In genomic region chr1:2300851-2301606, GRCh38 we compare ENCODE assay signal across 8 cellular contexts.
DNase-seq lines count a peak whose midpoint lies in the region; ATAC-seq, FAIRE-seq and TF ChIP-seq lines count a peak whose summit lies in the region.

No MANE protein-coding gene starts in this region.

- no peaks in the 10 kb centered on the region for H3K9me3 Mint-ChIP-seq in activated CD4-positive, alpha-beta memory T cell treated with anti-CD3 and anti-CD28 coated beads, Interleukin-2, amount 10 ng/mL, durations not matched to agents 7 days and 5 days
- H3K9me3 Mint-ChIP-seq in osteocyte (ENCODE audit: unreplicated experiment), result no peaks in the 10 kb centered on the region

- peak overlapping the region; percentile 97 for H3K27ac Mint-ChIP-seq in activated CD4-positive, alpha-beta memory T cell treated with anti-CD3 and anti-CD28 coated beads, Interleukin-2, amount 10 ng/mL, durations not matched to agents 7 days and 5 days
- peak overlapping the region; percentile 52 for H3K27ac Mint-ChIP-seq in osteocyte (ENCODE audit: unreplicated experiment)

- no peak for FAIRE-seq in H1 (lab: Jason Lieb, UNC)

- H4K20me1 ChIP-seq in H1 (replicated peaks in 1 of 2; ENCODE audit: control insufficient read depth in 1 of 2, insufficient read depth in 2 of 2, low read length in 2 of 2), result peaks cover 18 to 55% of the 10 kb centered on the region in 2 experiments

- POLR2A ChIA-PET in activated CD4-positive, alpha-beta memory T cell treated with anti-CD3 and anti-CD28 coated beads, Interleukin-2, amount 10 ng/mL, durations not matched to agents 7 days and 5 days (lab: Charles Lee), result interaction anchor here (0.7 to 10.2 kb wide), 14 partner anchors 11 to 284 kb away, joined by 3 to 148 read pairs (median 4); partner anchors contain the start of genes FAAP20, MORN1, PANK4 and RER1
- POLR2A ChIA-PET in H1 (lab: Charles Lee; ENCODE audit: partially characterized antibody), result interaction anchor here (0.7 to 2.5 kb wide), 3 partner anchors 9 to 45 kb away, joined by 3 to 5 read pairs (median 3); no protein-coding TSS in a partner anchor

- H2BK20ac ChIP-seq in H1 (ENCODE audit: low read length), result no peak overlapping the region

- no peak overlapping the region for H3K23ac ChIP-seq in H1 (ENCODE audit: insufficient read length)

- H3K4me3 ChIP-seq in H1 (ENCODE audit: extremely low read depth in 1 of 4, insufficient read depth in 2 of 4, low read depth in 3 of 4, low read length in 4 of 4), result no peak overlapping the region
- peak overlapping the region; percentile 38 for H3K4me3 ChIP-seq in thymus (ENCODE audit: low read length)

- peak overlapping the region; percentile 68 for H4K8ac ChIP-seq in H1 (ENCODE audit: extremely low read depth, insufficient read depth, low read length)

- peak overlapping the region; percentile 71 for H3K4me3 Mint-ChIP-seq in activated CD4-positive, alpha-beta memory T cell treated with anti-CD3 and anti-CD28 coated beads, Interleukin-2, amount 10 ng/mL, durations not matched to agents 7 days and 5 days
- H3K4me3 Mint-ChIP-seq in osteocyte (ENCODE audit: unreplicated experiment), result no peak overlapping the region

- H3K4ac ChIP-seq in H1 (replicated peaks; ENCODE audit: insufficient read length, low read depth, low read length), result no peak overlapping the region

- no peak overlapping the region for H2AK5ac ChIP-seq in H1 (ENCODE audit: low read depth, low read length)

- H3K27ac ChIP-seq in H1 (ENCODE audit: low read depth, low read length), result no peak overlapping the region
- H3K27ac ChIP-seq in thymus (ENCODE audit: low read depth), result peak overlapping the region; percentile 90

- H3K36me3 Mint-ChIP-seq in activated CD4-positive, alpha-beta memory T cell treated with anti-CD3 and anti-CD28 coated beads, Interleukin-2, amount 10 ng/mL, durations not matched to agents 7 days and 5 days (ENCODE audit: low read depth), result peaks cover 29% of the 10 kb centered on the region
- peaks cover 8% of the 10 kb centered on the region for H3K36me3 Mint-ChIP-seq in osteocyte (ENCODE audit: unreplicated experiment)

- H3K9ac ChIP-seq in H1 (replicated peaks in 1 of 4; ENCODE audit: extremely low read depth in 1 of 4, low read depth in 3 of 4, low read length in 3 of 4), result no peak overlapping the region

- no peaks in the 10 kb centered on the region for H3K27me3 Mint-ChIP-seq in activated CD4-positive, alpha-beta memory T cell treated with anti-CD3 and anti-CD28 coated beads, Interleukin-2, amount 10 ng/mL, durations not matched to agents 7 days and 5 days
- H3K27me3 Mint-ChIP-seq in osteocyte (ENCODE audit: unreplicated experiment), result no peaks in the 10 kb centered on the region

- H3K36me3 ChIP-seq in H1 (ENCODE audit: control insufficient read depth in 2 of 4, insufficient read depth in 4 of 4, low read length in 3 of 4) (peaks cover 0 to 24% (median 14%) of the 10 kb centered on the region in 4 experiments; a peak in 6 of 8 replicates), thymus (ENCODE audit: control insufficient read depth, insufficient read depth) (peaks cover 27% of the 10 kb centered on the region)

- no peak for TF ChIP-seq POLR2A in H1 (IDR thresholded peaks at IDR 0.05; ENCODE audit: control extremely low read depth in 1 of 2, low read depth in 2 of 2, low read length in 2 of 2)

- H2BK15ac ChIP-seq in H1 (ENCODE audit: low read length), result no peak overlapping the region

- H2BK5ac ChIP-seq in H1 (ENCODE audit: low read depth, low read length), result no peak overlapping the region

- no peak overlapping the region for H3K56ac ChIP-seq in H1 (replicated peaks; ENCODE audit: insufficient read length, low read depth, low read length)

- no peak overlapping the region for H4K5ac ChIP-seq in H1 (ENCODE audit: insufficient read length, low read depth, low read length)

- DNase-seq in AG08396 (ENCODE audit: low spot score), result peak; percentile 74
- DNase-seq in activated CD4-positive, alpha-beta memory T cell treated with anti-CD3 and anti-CD28 coated beads, Interleukin-2, amount 10 ng/mL, durations not matched to agents 7 days and 5 days, result peak; percentile 95
- no peak for DNase-seq in H1 (ENCODE audit: low read depth in 1 of 2, low spot score in 2 of 2)
- DNase-seq in osteocyte (ENCODE audit: extremely low spot score, unreplicated experiment), result no peak
- no peak for DNase-seq in D341Med (ENCODE audit: low spot score)

- no peak overlapping the region for H4K91ac ChIP-seq in H1 (replicated peaks; ENCODE audit: insufficient read length, low read length)

- peaks cover 68% of the 10 kb centered on the region for H3K4me1 Mint-ChIP-seq in activated CD4-positive, alpha-beta memory T cell treated with anti-CD3 and anti-CD28 coated beads, Interleukin-2, amount 10 ng/mL, durations not matched to agents 7 days and 5 days
- H3K4me1 Mint-ChIP-seq in osteocyte (ENCODE audit: unreplicated experiment), result peaks cover 31% of the 10 kb centered on the region

- peaks cover 36% of the 10 kb centered on the region for H3K79me1 ChIP-seq in H1 (ENCODE audit: low read depth, low read length)

- H3K4me1 ChIP-seq in H1 (replicated peaks in 1 of 4; ENCODE audit: control insufficient read depth in 3 of 4, insufficient read depth in 4 of 4, low read length in 3 of 4) (peaks cover 0 to 3% (median 0%) of the 10 kb centered on the region in 4 experiments; a peak in 3 of 7 replicates), thymus (ENCODE audit: control insufficient read depth, insufficient read depth, low read length) (peaks cover 30% of the 10 kb centered on the region)

- no peak overlapping the region for H2BK120ac ChIP-seq in H1 (replicated peaks; ENCODE audit: low read depth, low read length)

- H3K9me3 ChIP-seq in H1 (ENCODE audit: insufficient read depth in 2 of 2, low read depth in 1 of 2, low read length in 1 of 2) (no peaks in the 10 kb centered on the region), thymus (ENCODE audit: control insufficient read depth) (no peaks in the 10 kb centered on the region)

- H3K4me2 ChIP-seq in H1 (ENCODE audit: insufficient read depth in 1 of 2, low read depth in 2 of 2, low read length in 2 of 2), result no peak overlapping the region

- ATAC-seq in GM19455 (IDR thresholded peaks at IDR 0.05; ENCODE audit: unreplicated experiment), result peak; percentile 59
- peak; percentile 44 for ATAC-seq in HG03571 (IDR thresholded peaks at IDR 0.05; ENCODE audit: unreplicated experiment)

- H3K14ac ChIP-seq in H1 (ENCODE audit: insufficient read length), result no peak overlapping the region

- H2BK12ac ChIP-seq in H1 (ENCODE audit: low read depth, low read length), result no peak overlapping the region

- no peak overlapping the region for H2AFZ ChIP-seq in H1 (ENCODE audit: low read length)

- H3K23me2 ChIP-seq in H1 (ENCODE audit: low read depth, low read length), result no peaks in the 10 kb centered on the region

- no peak for TF ChIP-seq RAD21 in H1 (IDR thresholded peaks at IDR 0.05 in 1 of 2, conservative IDR thresholded peaks at IDR 0.05 in 1 of 2; ENCODE audit: low read depth in 2 of 2, low read length in 2 of 2)

- H3K27me3 ChIP-seq in H1 (replicated peaks in 1 of 4; ENCODE audit: control insufficient read depth in 3 of 4, extremely low read depth in 1 of 4, insufficient read depth in 3 of 4, low read length in 3 of 4) (no peaks in the 10 kb centered on the region), thymus (ENCODE audit: control insufficient read depth, insufficient read depth) (no peaks in the 10 kb centered on the region)

- no peak overlapping the region for H3K18ac ChIP-seq in H1 (ENCODE audit: extremely low read depth, low read length)

- peaks cover 0 to 67% of the 10 kb centered on the region in 2 experiments; a peak in 3 of 4 replicates for H3K79me2 ChIP-seq in H1 (ENCODE audit: control insufficient read depth in 1 of 2, insufficient read depth in 2 of 2, low read length in 2 of 2)

- 86% methylated on average over 37 of the region's 37 CpGs; no CpG with 5 or more reads in 1 of the 2 experiments for WGBS in H1 (ENCODE audit: extremely low coverage in 1 of 2, insufficient coverage in 1 of 2, insufficient read length in 1 of 2, insufficient replicate concordance in 2 of 2, low coverage in 1 of 2, low lambda C conversion rate in 2 of 2, missing lambda C conversion rate in 1 of 2), 2 experiments
- WGBS in thymus, result 2% methylated on average over 37 of the region's 37 CpGs

- TF ChIP-seq CTCF in H1 (IDR thresholded peaks at IDR 0.05; ENCODE audit: control extremely low read depth in 1 of 3, insufficient read depth in 1 of 3, low read depth in 1 of 3, low read length in 3 of 3) (no peak), osteocyte (IDR thresholded peaks at IDR 0.05) (no peak)

- no peak for TF ChIP-seq EP300 in H1 (IDR thresholded peaks at IDR 0.05; ENCODE audit: borderline replicate concordance in 1 of 2, low read depth in 2 of 2, low read length in 2 of 2)

- CTCF ChIA-PET in activated CD4-positive, alpha-beta memory T cell treated with anti-CD3 and anti-CD28 coated beads, Interleukin-2, amount 10 ng/mL, durations not matched to agents 7 days and 5 days (lab: Charles Lee), result interaction anchor here (0.7 to 2.5 kb wide), 13 partner anchors 9 to 162 kb away, joined by 3 to 11 read pairs (median 4); partner anchors contain the start of gene FAAP20
- CTCF ChIA-PET in H1 (lab: Charles Lee; ENCODE audit: partially characterized antibody), result interaction anchor here (0.9 kb wide), 1 partner anchor 68 kb away, joined by 4 read pairs; no protein-coding TSS in a partner anchor

TF ChIP-seq in H1, 55 proteins besides CTCF, POLR2A, EP300 and RAD21:
- no peak for TF ChIP-seq ZNF274 (IDR thresholded peaks at IDR 0.05; ENCODE audit: borderline replicate concordance, extremely low read depth, low read length)
- no peak for TF ChIP-seq USF2 (IDR thresholded peaks at IDR 0.05; ENCODE audit: low read length)
- no peak for TF ChIP-seq TAF7 (optimal IDR thresholded peaks at IDR 0.05; ENCODE audit: borderline replicate concordance, low read depth, low read length)
- no peak for TF ChIP-seq CREB1 (IDR thresholded peaks at IDR 0.05)
- TF ChIP-seq POU5F1 (IDR thresholded peaks at IDR 0.05; ENCODE audit: low read depth, low read length), result no peak
- TF ChIP-seq POLR2AphosphoS5 (IDR thresholded peaks at IDR 0.05; ENCODE audit: low read depth, low read length), result no peak
- TF ChIP-seq CHD1 (IDR thresholded peaks at IDR 0.05; ENCODE audit: low read depth, low read length), result no peak

Comparison
In these comparisons a context has a peak if more than half of its experiments do, and no peak if none do; other contexts are left out.
1. DNase-seq: peak in AG08396 (single experiment) and activated CD4-positive, alpha-beta memory T cell treated with anti-CD3 and anti-CD28 coated beads, Interleukin-2, amount 10 ng/mL, durations not matched to agents 7 days and 5 days (single experiment); none in H1 (0 of 2), osteocyte (single experiment) and D341Med (single experiment).